In the genomic region with DNA sequence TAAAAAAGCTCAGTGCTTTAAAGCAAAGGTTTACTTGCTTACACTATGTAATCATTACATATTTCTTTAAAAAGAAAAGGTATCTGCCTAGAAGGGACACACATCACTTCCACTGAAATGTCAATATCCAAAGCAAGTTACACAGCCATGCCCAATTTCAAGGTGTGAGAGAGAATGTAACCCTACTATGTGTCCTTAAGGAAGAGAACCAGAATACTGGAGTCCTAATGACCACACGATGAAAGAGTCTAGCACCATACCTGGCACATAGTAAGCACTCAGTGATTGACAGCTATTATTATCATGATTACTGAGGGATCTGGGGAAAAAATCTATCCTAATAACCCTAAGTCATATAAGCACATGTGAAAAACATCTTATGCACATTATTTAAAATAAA, we compare ENCODE assay signal across 38 cellular contexts.
"Had no signal": no experiment of that assay in that cellular context is flagged by ENCODE, and none has a peak within 500 bp of the region (broad histone marks: within the 10 kb centered on the region; RNA-seq: fewer than 3 reads in every experiment).

No MANE protein-coding gene starts in this region.

- H3K27ac Mint-ChIP-seq: activated B cell treated with CpG ODN at 0.5 μM for 24 hours; activated CD4-positive, alpha-beta memory T cell treated with anti-CD3 and anti-CD28 coated beads for 36 hours; activated CD4-positive, alpha-beta T cell treated with anti-CD3 and anti-CD28 coated beads, Interleukin-2, amount 10 ng/mL, durations not matched to agents 24 days and 14 days; activated naive CD8-positive, alpha-beta T cell treated with anti-CD3 and anti-CD28 coated beads, Interleukin-2, amount 10 ng/mL, durations not matched to agents 7 days and 5 days; activated naive CD8-positive, alpha-beta T cell treated with anti-CD3 and anti-CD28 coated beads, Interleukin-2, amount 50 U/mL, for 24 hours; activated T-helper 1 cell treated with anti-CD3 and anti-CD28 coated beads, Interleukin-12 subunit alpha, Interleukin-12 subunit beta, Interleukin-2, Interleukin-4 antibody, amounts not matched to agents 30 ng/mL and 10 ng/mL and 1 ng/mL, durations not matched to agents 14 hours and 24 hours and 36 hours; brain; T-helper 1 cell treated with Interleukin-12 subunit alpha and Interleukin-12 subunit beta and Interleukin-4 antibody, amounts not matched to agents 30 μg/mL and 1 μg/mL, for 36 hours; T-helper 2 cell treated with Interferon-gamma antibody and Interleukin-4, amounts not matched to agents 5 μg/mL and 100 μg/mL, for 36 hours had no signal

- H3K27ac ChIP-seq: ascending aorta, cardiac muscle cell, VCaP had no signal

- FAIRE-seq: bronchial epithelial cell, TTC549 had no signal

- H3K9me3 ChIP-seq: ascending aorta had no signal

- ATAC-seq: activated CD8-positive, alpha-beta T cell treated with anti-CD3 and anti-CD28 coated beads for 36 hours; activated naive CD8-positive, alpha-beta T cell treated with anti-CD3 and anti-CD28 coated beads, Interleukin-2, amount 50 U/mL, for 24 hours; activated T-cell treated with anti-CD3 and anti-CD28 coated beads, Interleukin-2, amount 50 U/mL, for 4 hours had no signal

- H3K4me3 ChIP-seq: ascending aorta, cardiac muscle cell had no signal

- DNase-seq: activated B cell treated with CpG ODN at 0.5 μM for 24 hours; activated CD4-positive, alpha-beta memory T cell treated with anti-CD3 and anti-CD28 coated beads for 36 hours; activated CD4-positive, alpha-beta T cell treated with anti-CD3 and anti-CD28 coated beads for 4 hours; activated CD4-positive, alpha-beta T cell treated with anti-CD3 and anti-CD28 coated beads, Interleukin-2, amount 10 ng/mL, durations not matched to agents 24 days and 14 days; activated CD4-positive, alpha-beta T cell treated with anti-CD3 and anti-CD28 coated beads, Interleukin-2, amount 50 U/mL, for 1 hour; activated CD4-positive, alpha-beta T cell treated with anti-CD3 and anti-CD28 coated beads, Interleukin-2, amount 50 U/mL, for 4 hours; activated CD4-positive, CD25-positive, alpha-beta regulatory T cell treated with anti-CD3 and anti-CD28 coated beads, Interleukin-2, amount 50 U/mL, for 72 hours; activated CD8-positive, alpha-beta memory T cell treated with anti-CD3 and anti-CD28 coated beads, Interleukin-2, amount 50 U/mL, for 4 hours; activated CD8-positive, alpha-beta T cell treated with anti-CD3 and anti-CD28 coated beads for 36 hours; activated effector memory CD4-positive, alpha-beta T cell treated with anti-CD3 and anti-CD28 coated beads, Interleukin-2, amount 50 U/mL, for 16 hours; activated gamma-delta T cell treated with Interleukin-2 at 50 U/mL for 16 hours; activated naive CD4-positive, alpha-beta T cell; activated naive CD4-positive, alpha-beta T cell treated with anti-CD3 and anti-CD28 coated beads for 36 hours; activated naive CD4-positive, alpha-beta T cell treated with anti-CD3 and anti-CD28 coated beads, Interleukin-2, amount 50 U/mL, for 16 hours; activated naive CD8-positive, alpha-beta T cell treated with anti-CD3 and anti-CD28 coated beads, Interleukin-2, amount 10 ng/mL, durations not matched to agents 7 days and 5 days; activated naive CD8-positive, alpha-beta T cell treated with anti-CD3 and anti-CD28 coated beads, Interleukin-2, amount 50 U/mL, for 24 hours; activated T-cell treated with anti-CD3 and anti-CD28 coated beads for 4 hours; activated T-cell treated with anti-CD3 and anti-CD28 coated beads, Interleukin-2, amount 50 U/mL, for 1 hour; activated T-cell treated with anti-CD3 and anti-CD28 coated beads, Interleukin-2, amount 50 U/mL, for 4 hours; activated T-cell treated with anti-CD3 and anti-CD28 coated beads, Interleukin-2, amount 50 U/mL, for 72 hours; amygdala; anterior cingulate cortex; caudate nucleus; T-helper 1 cell; T-helper 2 cell; T-helper 9 cell had no signal

- H3K4me3 Mint-ChIP-seq: activated B cell treated with CpG ODN at 0.5 μM for 24 hours; activated CD4-positive, alpha-beta memory T cell treated with anti-CD3 and anti-CD28 coated beads for 36 hours; activated CD4-positive, alpha-beta T cell treated with anti-CD3 and anti-CD28 coated beads, Interleukin-2, amount 10 ng/mL, durations not matched to agents 24 days and 14 days; activated CD8-positive, alpha-beta T cell treated with anti-CD3 and anti-CD28 coated beads for 36 hours; activated naive CD4-positive, alpha-beta T cell treated with anti-CD3 and anti-CD28 coated beads for 36 hours; activated naive CD8-positive, alpha-beta T cell treated with anti-CD3 and anti-CD28 coated beads, Interleukin-2, amount 10 ng/mL, durations not matched to agents 7 days and 5 days; activated naive CD8-positive, alpha-beta T cell treated with anti-CD3 and anti-CD28 coated beads, Interleukin-2, amount 50 U/mL, for 24 hours; activated T-cell treated with anti-CD3 and anti-CD28 coated beads, Interleukin-2, amount 50 U/mL, for 4 hours; activated T-cell treated with anti-CD3 and anti-CD28 coated beads, Interleukin-2, amount 50 U/mL, for 72 hours; activated T-helper 1 cell treated with anti-CD3 and anti-CD28 coated beads, Interleukin-12 subunit alpha, Interleukin-12 subunit beta, Interleukin-2, Interleukin-4 antibody, amounts not matched to agents 30 ng/mL and 10 ng/mL and 1 ng/mL, durations not matched to agents 14 hours and 24 hours and 36 hours; activated T-helper 17 cell treated with anti-CD3 and anti-CD28 coated beads, Interleukin-2, amount 50 U/mL, for 72 hours; brain; central memory CD8-positive, alpha-beta T cell; T-helper 1 cell treated with Interleukin-12 subunit alpha and Interleukin-12 subunit beta and Interleukin-4 antibody, amounts not matched to agents 30 μg/mL and 1 μg/mL, for 36 hours; T-helper 2 cell treated with Interferon-gamma antibody and Interleukin-4, amounts not matched to agents 5 μg/mL and 100 μg/mL, for 36 hours had no signal

- H3K9me3 Mint-ChIP-seq: activated B cell treated with CpG ODN at 0.5 μM for 24 hours; activated CD4-positive, alpha-beta memory T cell treated with anti-CD3 and anti-CD28 coated beads for 36 hours; activated CD4-positive, alpha-beta T cell treated with anti-CD3 and anti-CD28 coated beads, Interleukin-2, amount 10 ng/mL, durations not matched to agents 24 days and 14 days; activated CD8-positive, alpha-beta T cell treated with anti-CD3 and anti-CD28 coated beads for 36 hours; activated naive CD8-positive, alpha-beta T cell treated with anti-CD3 and anti-CD28 coated beads, Interleukin-2, amount 10 ng/mL, durations not matched to agents 7 days and 5 days; activated naive CD8-positive, alpha-beta T cell treated with anti-CD3 and anti-CD28 coated beads, Interleukin-2, amount 50 U/mL, for 24 hours; activated T-cell treated with anti-CD3 and anti-CD28 coated beads, Interleukin-2, amount 50 U/mL, for 4 hours; activated T-cell treated with anti-CD3 and anti-CD28 coated beads, Interleukin-2, amount 50 U/mL, for 72 hours; activated T-helper 1 cell treated with anti-CD3 and anti-CD28 coated beads, Interleukin-12 subunit alpha, Interleukin-12 subunit beta, Interleukin-2, Interleukin-4 antibody, amounts not matched to agents 30 ng/mL and 10 ng/mL and 1 ng/mL, durations not matched to agents 14 hours and 24 hours and 36 hours; activated T-helper 17 cell treated with anti-CD3 and anti-CD28 coated beads, Interleukin-2, amount 50 U/mL, for 72 hours; central memory CD8-positive, alpha-beta T cell; T-helper 1 cell treated with Interleukin-12 subunit alpha and Interleukin-12 subunit beta and Interleukin-4 antibody, amounts not matched to agents 30 μg/mL and 1 μg/mL, for 36 hours; T-helper 2 cell treated with Interferon-gamma antibody and Interleukin-4, amounts not matched to agents 5 μg/mL and 100 μg/mL, for 36 hours had no signal

- H3K27me3 ChIP-seq: ascending aorta, cardiac muscle cell had no signal

- H3K27me3 Mint-ChIP-seq: activated B cell treated with CpG ODN at 0.5 μM for 24 hours; activated CD4-positive, alpha-beta memory T cell treated with anti-CD3 and anti-CD28 coated beads for 36 hours; activated CD4-positive, alpha-beta T cell treated with anti-CD3 and anti-CD28 coated beads, Interleukin-2, amount 10 ng/mL, durations not matched to agents 24 days and 14 days; activated CD8-positive, alpha-beta T cell treated with anti-CD3 and anti-CD28 coated beads for 36 hours; activated naive CD8-positive, alpha-beta T cell; activated naive CD8-positive, alpha-beta T cell treated with anti-CD3 and anti-CD28 coated beads, Interleukin-2, amount 10 ng/mL, durations not matched to agents 7 days and 5 days; activated naive CD8-positive, alpha-beta T cell treated with anti-CD3 and anti-CD28 coated beads, Interleukin-2, amount 50 U/mL, for 24 hours; activated T-helper 17 cell treated with anti-CD3 and anti-CD28 coated beads, Interleukin-2, amount 50 U/mL, for 72 hours; brain; central memory CD8-positive, alpha-beta T cell had no signal

- H3K36me3 ChIP-seq: ascending aorta, cardiac muscle cell had no signal
